ENCODE assay signal across 9 cellular contexts in genomic region chr11:13964771-13965074, GRCh38. TPM values are rescaled to one million over a fixed set of nuclear protein-coding genes. Genes with fewer than 3 reads are reported as not detected.
DNase-seq lines count a peak whose midpoint lies in the region; ATAC-seq and TF ChIP-seq lines count a peak whose summit lies in the region.
"Had no signal": no experiment of that assay in that cellular context is flagged by ENCODE, and none has a peak within 500 bp of the region (broad histone marks: within the 10 kb centered on the region; RNA-seq: fewer than 3 reads in every experiment).

No MANE protein-coding gene starts in this region.

- H3K4me3 ChIP-seq in heart left ventricle (peak overlapping the region in 10 of 12 donors; percentile 34 to 60 (median 54)), epithelial cell of proximal tubule (ENCODE audit: low read depth, low read length) (peak overlapping the region; percentile 59), vagina (peak overlapping the region; percentile 52 to 57), body of pancreas (no peak overlapping the region)

- H3K27ac Mint-ChIP-seq in naive thymus-derived CD8-positive, alpha-beta T cell: no peak overlapping the region

- H3K36me3 ChIP-seq in heart left ventricle: no peaks in the 10 kb centered on the region
- no peaks in the 10 kb centered on the region for H3K36me3 ChIP-seq in vagina
- H3K36me3 ChIP-seq in body of pancreas (replicated peaks in 1 of 2; ENCODE audit: insufficient read depth in 1 of 2, low read depth in 2 of 2): no peaks in the 10 kb centered on the region

- no peaks in the 10 kb centered on the region for H3K9me3 Mint-ChIP-seq in naive thymus-derived CD8-positive, alpha-beta T cell

- no peaks in the 10 kb centered on the region for H3K36me3 Mint-ChIP-seq in naive thymus-derived CD8-positive, alpha-beta T cell

- DNase-seq in heart left ventricle (no peak), left ventricle myocardium superior (no peak), epithelial cell of proximal tubule (ENCODE audit: low read depth) (no peak), vagina (ENCODE audit: extremely low spot score in 2 of 2) (peak in 1 of 2 donors; percentile 62), NOMO-1 treated with dmso at 0.1 percent for 144 hours (lab: John Stamatoyannopoulos, UW; ENCODE audit: unreplicated experiment) (no peak), body of pancreas (no peak)
- DNase-seq in naive thymus-derived CD8-positive, alpha-beta T cell: no peak
- no peak for DNase-seq in activated effector memory CD4-positive, alpha-beta T cell treated with Interleukin-2 at 50 U/mL for 16 hours
- DNase-seq: NCI-H510A treated with DMSO at 0.1 percent for 48 hours had no signal

- no peak overlapping the region for H3K27ac ChIP-seq in heart left ventricle
- H3K27ac ChIP-seq in vagina: peak overlapping the region; percentile 76
- no peak overlapping the region for H3K27ac ChIP-seq in body of pancreas

- ATAC-seq in heart left ventricle (no peak), left ventricle myocardium superior (no peak), body of pancreas (no peak)
- ATAC-seq in naive thymus-derived CD8-positive, alpha-beta T cell: no peak

- POLR2A ChIA-PET in naive thymus-derived CD8-positive, alpha-beta T cell (lab: Charles Lee): interaction anchor here (1.1 kb wide), 1 partner anchor 24 kb away, joined by 3 read pairs; no protein-coding TSS in a partner anchor

- H3K27me3 ChIP-seq in heart left ventricle (peaks cover 10 to 88% (median 51%) of the 10 kb centered on the region in 9 donors), vagina (peaks cover 4% of the 10 kb centered on the region), body of pancreas (peaks cover 0 to 9% of the 10 kb centered on the region in 2 donors)

- TF ChIP-seq POLR2A in heart left ventricle (IDR thresholded peaks at IDR 0.05) (no peak), vagina (IDR thresholded peaks at IDR 0.05) (no peak), body of pancreas (IDR thresholded peaks at IDR 0.05) (no peak)

- intact Hi-C loops in heart left ventricle (cut with DNase I) (no loop called here), left ventricle myocardium superior (cut with micrococcal nuclease) (no loop called here), vagina (cut with DNase I) (no loop called here), body of pancreas (cut with DNase I) (no loop called here)

- H3K4me1 Mint-ChIP-seq in naive thymus-derived CD8-positive, alpha-beta T cell: peaks cover 7 to 15% (median 12%) of the 10 kb centered on the region in 4 donors

- 20 to 70% (median 31%) methylated on average over 2 to 7 of the region's 7 CpGs for WGBS in heart left ventricle, 4 donors
- 26 to 34% methylated on average over 6 to 7 of the region's 7 CpGs for WGBS in body of pancreas, 2 donors

- H3K4me3 Mint-ChIP-seq in naive thymus-derived CD8-positive, alpha-beta T cell: peak overlapping the region in 6 of 10 donors; percentile 0 to 70 (median 47)

- H3K27me3 Mint-ChIP-seq in naive thymus-derived CD8-positive, alpha-beta T cell: peaks cover 29 to 69% (median 47%) of the 10 kb centered on the region in 5 donors

- no peak for TF ChIP-seq CTCF in heart left ventricle (IDR thresholded peaks at IDR 0.05)
- TF ChIP-seq CTCF in epithelial cell of proximal tubule (conservative IDR thresholded peaks at IDR 0.05; ENCODE audit: low read depth, low read length): no peak
- TF ChIP-seq CTCF in vagina (IDR thresholded peaks at IDR 0.05): no peak
- no peak for TF ChIP-seq CTCF in body of pancreas (IDR thresholded peaks at IDR 0.05)

- H3K9me3 ChIP-seq in heart left ventricle (no peaks in the 10 kb centered on the region), vagina (no peaks in the 10 kb centered on the region), body of pancreas (no peaks in the 10 kb centered on the region)

- H3K4me1 ChIP-seq in heart left ventricle (peaks cover 0 to 30% (median 9%) of the 10 kb centered on the region in 12 donors), vagina (peaks cover 29% of the 10 kb centered on the region), body of pancreas (peaks cover 28% of the 10 kb centered on the region)

RNA-seq across cellular contexts. Expression of gene SPON1, which starts 2.2 kb away (rescaled TPM):
- total RNA-seq in heart left ventricle (10 to 100 TPM in 4 of 9 donors, 1 to 10 TPM in 5; 3.0 to 20.0 (median 6.8) TPM), left ventricle myocardium superior (3.4 TPM), epithelial cell of proximal tubule (20.5 and 22.4 TPM in 2 replicates), vagina (31.7 TPM), body of pancreas (10 to 100 TPM in 1 of 2 donors, 1 to 10 TPM in 1; 9.3 to 26.7 TPM)
- 1 to 10 TPM; 1.6 to 9.5 TPM for polyA plus RNA-seq in heart left ventricle
- 10 to 100 TPM; 16.5 to 18.9 TPM for total RNA-seq in naive thymus-derived CD8-positive, alpha-beta T cell
- polyA plus RNA-seq in naive thymus-derived CD8-positive, alpha-beta T cell: under 1 TPM; 0.49 to 0.56 (median 0.55) TPM

Comparison
In these comparisons a context has a peak if more than half of its experiments do, and no peak if none do; other contexts are left out.
1. H3K4me3 ChIP-seq: peak in heart left ventricle (10 of 12), epithelial cell of proximal tubule (single experiment) and vagina (2 of 2); none in body of pancreas (0 of 2).